In genomic region chr3:39267631-39268553, GRCh38 we compare ENCODE assay signal across 11 cellular contexts. TPM values are rescaled to one million over a fixed set of nuclear protein-coding genes. Genes with fewer than 3 reads are reported as not detected.
DNase-seq lines count a peak whose midpoint lies in the region; ATAC-seq, FAIRE-seq and TF ChIP-seq lines count a peak whose summit lies in the region.
"Had no signal": no experiment of that assay in that cellular context is flagged by ENCODE, and none has a peak within 500 bp of the region (broad histone marks: within the 10 kb centered on the region; RNA-seq: fewer than 3 reads in every experiment).

No MANE protein-coding gene starts in this region.

- H2AFZ ChIP-seq in H1 (ENCODE audit: low read length), result peak overlapping the region; percentile 52; the same call in 1 of the 2 replicates

- H2BK20ac ChIP-seq in H1 (ENCODE audit: low read length), result no peak overlapping the region

- no peak overlapping the region for H3K18ac ChIP-seq in H1 (ENCODE audit: extremely low read depth, low read length)

- no peaks in the 10 kb centered on the region for H3K9me3 ChIP-seq in H1 (ENCODE audit: insufficient read depth in 2 of 2, low read depth in 1 of 2, low read length in 1 of 2)

- no peaks in the 10 kb centered on the region for H3K36me3 ChIP-seq in H1 (ENCODE audit: control insufficient read depth in 2 of 4, insufficient read depth in 4 of 4, low read length in 3 of 4)

- no peak for ATAC-seq in GM19455 (IDR thresholded peaks at IDR 0.05; ENCODE audit: unreplicated experiment)
- no peak for ATAC-seq in GM21526 (IDR thresholded peaks at IDR 0.05; ENCODE audit: low FRiP score, unreplicated experiment)

- H3K23me2 ChIP-seq in H1 (ENCODE audit: low read depth, low read length), result no peaks in the 10 kb centered on the region

- H4K91ac ChIP-seq in H1 (replicated peaks; ENCODE audit: insufficient read length, low read length), result no peak overlapping the region

- no peak overlapping the region for H4K8ac ChIP-seq in H1 (ENCODE audit: extremely low read depth, insufficient read depth, low read length)

- TF ChIP-seq CTCF in H1 (IDR thresholded peaks at IDR 0.05; ENCODE audit: control extremely low read depth in 1 of 3, insufficient read depth in 1 of 3, low read depth in 1 of 3, low read length in 3 of 3), result no peak

- no peak overlapping the region for H3K23ac ChIP-seq in H1 (ENCODE audit: insufficient read length)

- CTCF ChIA-PET in H1 (lab: Charles Lee; ENCODE audit: partially characterized antibody), result interaction anchor here (0.6 to 8.1 kb wide), 9 partner anchors 12 to 142 kb away, joined by 3 to 107 read pairs (median 4); partner anchors contain the start of genes CX3CR1 and XIRP1

- no peaks in the 10 kb centered on the region for H3K4me1 ChIP-seq in H1 (replicated peaks in 1 of 4; ENCODE audit: control insufficient read depth in 3 of 4, insufficient read depth in 4 of 4, low read length in 3 of 4)

- no peak for TF ChIP-seq EP300 in H1 (IDR thresholded peaks at IDR 0.05; ENCODE audit: borderline replicate concordance in 1 of 2, low read depth in 2 of 2, low read length in 2 of 2)

- no peaks in the 10 kb centered on the region for H3K79me1 ChIP-seq in H1 (ENCODE audit: low read depth, low read length)

- no peak overlapping the region for H2BK120ac ChIP-seq in H1 (replicated peaks; ENCODE audit: low read depth, low read length)

- H2BK12ac ChIP-seq in H1 (ENCODE audit: low read depth, low read length), result no peak overlapping the region

- TF ChIP-seq RAD21 in H1 (IDR thresholded peaks at IDR 0.05 in 1 of 2, conservative IDR thresholded peaks at IDR 0.05 in 1 of 2; ENCODE audit: low read depth in 2 of 2, low read length in 2 of 2), result no peak

- H3K9ac ChIP-seq in H1 (replicated peaks in 1 of 4; ENCODE audit: extremely low read depth in 1 of 4, low read depth in 3 of 4, low read length in 3 of 4), result no peak overlapping the region

- no peaks in the 10 kb centered on the region for H4K20me1 ChIP-seq in H1 (replicated peaks in 1 of 2; ENCODE audit: control insufficient read depth in 1 of 2, insufficient read depth in 2 of 2, low read length in 2 of 2)

- POLR2A ChIA-PET in H1 (lab: Charles Lee; ENCODE audit: partially characterized antibody), result no interaction called here

- H3K56ac ChIP-seq in H1 (replicated peaks; ENCODE audit: insufficient read length, low read depth, low read length), result no peak overlapping the region

- 84% methylated on average over 15 of the region's 15 CpGs; no CpG with 5 or more reads in 1 of the 2 experiments for WGBS in H1 (ENCODE audit: extremely low coverage in 1 of 2, insufficient coverage in 1 of 2, insufficient read length in 1 of 2, insufficient replicate concordance in 2 of 2, low coverage in 1 of 2, low lambda C conversion rate in 2 of 2, missing lambda C conversion rate in 1 of 2), 2 experiments

- H3K4me3 ChIP-seq in Jurkat, Clone E6-1 (ENCODE audit: low read length), result peak overlapping the region; percentile 24
- no peak overlapping the region for H3K4me3 ChIP-seq in H1 (ENCODE audit: extremely low read depth in 1 of 4, insufficient read depth in 2 of 4, low read depth in 3 of 4, low read length in 4 of 4)

- H3K4ac ChIP-seq in H1 (replicated peaks; ENCODE audit: insufficient read length, low read depth, low read length), result no peak overlapping the region

- no peak for FAIRE-seq in H1 (lab: Jason Lieb, UNC)
- FAIRE-seq: G401.6, small intestine had no signal

- no peak overlapping the region for H3K27ac ChIP-seq in H1 (ENCODE audit: low read depth, low read length)

- no peak overlapping the region for H2BK5ac ChIP-seq in H1 (ENCODE audit: low read depth, low read length)

- no peak for TF ChIP-seq POLR2A in H1 (IDR thresholded peaks at IDR 0.05; ENCODE audit: control extremely low read depth in 1 of 2, low read depth in 2 of 2, low read length in 2 of 2)

- no peak overlapping the region for H4K5ac ChIP-seq in H1 (ENCODE audit: insufficient read length, low read depth, low read length)

- DNase-seq in Jurkat, Clone E6-1 (ENCODE audit: low read depth, low spot score), result peak; percentile 94
- peak; percentile 47 for DNase-seq in activated CD8-positive, alpha-beta memory T cell treated with anti-CD3 and anti-CD28 coated beads, Interleukin-2, amount 50 U/mL, for 1 hour (ENCODE audit: extremely low read depth)
- no peak for DNase-seq in H1 (ENCODE audit: low read depth in 1 of 2, low spot score in 2 of 2)
- DNase-seq in stimulated activated CD8-positive, alpha-beta memory T cell treated with anti-CD3 and anti-CD28 coated beads, Interleukin-4, amount 100 ng/mL, for 4 hours (ENCODE audit: low read depth in 2 of 2, low spot score in 1 of 2), result peak; percentile 49 to 71
- no peak for DNase-seq in NCI-H446 (lab: John Stamatoyannopoulos, UW)
- DNase-seq in GDM1 (lab: John Stamatoyannopoulos, UW), result no peak
- DNase-seq: HCEC 1CT, small intestine had no signal

- H3K27me3 ChIP-seq in H1 (replicated peaks in 1 of 4; ENCODE audit: control insufficient read depth in 3 of 4, extremely low read depth in 1 of 4, insufficient read depth in 3 of 4, low read length in 3 of 4), result no peaks in the 10 kb centered on the region

- H2AK5ac ChIP-seq in H1 (ENCODE audit: low read depth, low read length), result no peak overlapping the region

- no peak overlapping the region for H3K4me2 ChIP-seq in H1 (ENCODE audit: insufficient read depth in 1 of 2, low read depth in 2 of 2, low read length in 2 of 2)

- H2BK15ac ChIP-seq in H1 (ENCODE audit: low read length), result no peak overlapping the region

- H3K14ac ChIP-seq in H1 (ENCODE audit: insufficient read length), result no peak overlapping the region

- H3K79me2 ChIP-seq in H1 (ENCODE audit: control insufficient read depth in 1 of 2, insufficient read depth in 2 of 2, low read length in 2 of 2), result no peaks in the 10 kb centered on the region

TF ChIP-seq in H1, 55 proteins besides CTCF, POLR2A, EP300 and RAD21:
- no peak for TF ChIP-seq YY1 (IDR thresholded peaks at IDR 0.05; ENCODE audit: low read depth, low read length)
- TF ChIP-seq CREB1 (IDR thresholded peaks at IDR 0.05), result no peak

RNA-seq across cellular contexts. Expression of gene CX3CR1, which starts 11.9 kb away (rescaled TPM):
- not detected for polyA plus RNA-seq in Jurkat, Clone E6-1 (2012; ENCODE audit: insufficient read depth, insufficient read length)
- not detected in 2 replicates for total RNA-seq in H1 (2021; fragmentation: NEBNext Ultra II Directional; extraction: Animal tissue kit (Norgen Biotek cat#: 25700))
- 0.08 TPM in 2 replicates for polyA plus RNA-seq in H1 (2011; rRNA removed)
- 0.06 TPM for polyA plus RNA-seq in H1 (2011; cell fraction: cytosol; rRNA removed)
- polyA plus RNA-seq in H1 (2011; cell fraction: nucleus; rRNA removed), result not detected
- polyA plus RNA-seq in H1 (2012, experiment 1 of 2), result 0.05 TPM in 1 of 4 replicates, not detected in the others
- polyA plus RNA-seq in H1 (2012, experiment 2 of 2), result not detected
- polyA plus RNA-seq in H1 (2013, experiment 1 of 2), result 0.04 TPM
- 0.09 TPM for polyA plus RNA-seq in H1 (2013, experiment 2 of 2)
- 0.12 and 0.82 TPM in 2 replicates for polyA minus RNA-seq in H1 (2011; rRNA and poly(A)+ RNA removed)
- not detected for polyA minus RNA-seq in H1 (2011; cell fraction: cytosol; rRNA and poly(A)+ RNA removed)
- polyA minus RNA-seq in H1 (2011; cell fraction: nucleus; rRNA and poly(A)+ RNA removed), result not detected

Comparison
In these comparisons a context has a peak if more than half of its experiments do, and no peak if none do; other contexts are left out.
1. DNase-seq: peak in Jurkat, Clone E6-1 (single experiment), activated CD8-positive, alpha-beta memory T cell treated with anti-CD3 and anti-CD28 coated beads, Interleukin-2, amount 50 U/mL, for 1 hour (single experiment) and stimulated activated CD8-positive, alpha-beta memory T cell treated with anti-CD3 and anti-CD28 coated beads, Interleukin-4, amount 100 ng/mL, for 4 hours (2 of 2); none in H1 (0 of 2), NCI-H446 (0 of 2) and GDM1 (single experiment).